ENCODE assay signal across 8 cellular contexts in genomic region chr5:141417494-141418172, GRCh38. TPM values are rescaled to one million over a fixed set of nuclear protein-coding genes. Genes with fewer than 3 reads are reported as not detected.
DNase-seq lines count a peak whose midpoint lies in the region; ATAC-seq and TF ChIP-seq lines count a peak whose summit lies in the region.
"Not testable (repeated sequence)": the region's sequence is repeated elsewhere in the genome, so short reads cannot be mapped to it uniquely, and the experiment has no call there.

TSS of gene PCDHGB7 (plus strand) at chr5:141417677. CDS start at chr5:141417860, 183 bp downstream.

- ATAC-seq in CD4-positive, alpha-beta T cell (ENCODE audit: poor library complexity), result peak; percentile 44
- peak; percentile 36 for ATAC-seq in GM19468 (IDR thresholded peaks at IDR 0.05; ENCODE audit: extremely low read depth, unreplicated experiment)
- peak; percentile 71 for ATAC-seq in HG03378 (IDR thresholded peaks at IDR 0.05; ENCODE audit: unreplicated experiment)

- not testable (repeated sequence) for H3K4me2 ChIP-seq in OCI-LY3 (ENCODE audit: low read length)
- H3K4me2 ChIP-seq in fibroblast of lung (ENCODE audit: extremely low read depth, insufficient read depth, low read length), result peak within 1 kb of the TSS; percentile 60

- H3K36me3 ChIP-seq in OCI-LY3 (replicated peaks; ENCODE audit: low read depth, low read length); fibroblast of lung (ENCODE audit: control insufficient read depth, insufficient read depth, low read length): not testable (repeated sequence)

- peak within 1 kb of the TSS; percentile 41 for H3K27ac Mint-ChIP-seq in CD4-positive, alpha-beta T cell
- not testable (repeated sequence) for H3K27ac Mint-ChIP-seq in activated T-helper 1 cell treated with anti-CD3 and anti-CD28 coated beads, Interleukin-12 subunit alpha, Interleukin-12 subunit beta, Interleukin-2, Interleukin-4 antibody, amounts not matched to agents 30 ng/mL and 10 ng/mL and 1 ng/mL, durations not matched to agents 14 hours and 24 hours and 36 hours

- intact Hi-C loops in CD4-positive, alpha-beta T cell (cut with DNase I, micrococcal nuclease), result loop anchor here in 1 of 2 experiments (5.0 to 10.0 kb wide), 3 partner anchors 35 to 93 kb away; partner anchors contain the start of genes PCDHGA5, PCDHGA7 and TAF7
- intact Hi-C loops in activated T-helper 1 cell treated with anti-CD3 and anti-CD28 coated beads, Interleukin-12 subunit alpha, Interleukin-12 subunit beta, Interleukin-2, Interleukin-4 antibody, amounts not matched to agents 30 ng/mL and 10 ng/mL and 1 ng/mL, durations not matched to agents 14 hours and 24 hours and 36 hours (cut with micrococcal nuclease), result loop anchor here (1.0 to 10.0 kb wide), 5 partner anchors 95 to 573 kb away; partner anchors contain the start of genes PCDH1, PCDHA8 and PCDHA9

- peaks cover 64% of the 10 kb centered on the region for H3K36me3 Mint-ChIP-seq in CD4-positive, alpha-beta T cell (ENCODE audit: low read depth)
- not testable (repeated sequence) for H3K36me3 Mint-ChIP-seq in activated T-helper 1 cell treated with anti-CD3 and anti-CD28 coated beads, Interleukin-12 subunit alpha, Interleukin-12 subunit beta, Interleukin-2, Interleukin-4 antibody, amounts not matched to agents 30 ng/mL and 10 ng/mL and 1 ng/mL, durations not matched to agents 14 hours and 24 hours and 36 hours (ENCODE audit: low read depth)

- TF ChIP-seq CTCF in CD4-positive, alpha-beta T cell (IDR thresholded peaks at IDR 0.05), result peak; percentile 12
- TF ChIP-seq CTCF in OCI-LY3 (IDR thresholded peaks at IDR 0.05; ENCODE audit: low read depth, low read length) (peak; percentile 36), fibroblast of lung (conservative IDR thresholded peaks at IDR 0.05 in 1 of 2, IDR thresholded peaks at IDR 0.05 in 1 of 2; ENCODE audit: low read depth in 1 of 2, low read length in 2 of 2) (peak; percentile 79)

- H3K4me3 ChIP-seq in OCI-LY3 (ENCODE audit: low read length), result not testable (repeated sequence)
- H3K4me3 ChIP-seq in fibroblast of lung (replicated peaks in 1 of 4; ENCODE audit: control extremely low read depth in 1 of 4, insufficient read depth in 1 of 4, low read depth in 3 of 4, low read length in 4 of 4), result peak within 1 kb of the TSS; percentile 32 to 60 (median 50)

- H4K20me1 ChIP-seq in OCI-LY3 (ENCODE audit: insufficient read depth, low read length); fibroblast of lung (ENCODE audit: control insufficient read depth, extremely low read depth, insufficient read depth, low read length): not testable (repeated sequence)

- H3K79me2 ChIP-seq in OCI-LY3 (ENCODE audit: low read length); fibroblast of lung (ENCODE audit: control insufficient read depth, insufficient read depth, low read length): not testable (repeated sequence)

- not testable (repeated sequence) for H3K9ac ChIP-seq in OCI-LY3 (ENCODE audit: low read length)
- peak within 1 kb of the TSS; percentile 20 for H3K9ac ChIP-seq in fibroblast of lung (ENCODE audit: insufficient read depth, low read length)

- POLR2A ChIA-PET in CD4-positive, alpha-beta T cell (lab: Charles Lee), result not testable (repeated sequence)

- peaks cover 91% of the 10 kb centered on the region for H3K27me3 Mint-ChIP-seq in CD4-positive, alpha-beta T cell
- peaks cover 55% of the 10 kb centered on the region for H3K27me3 Mint-ChIP-seq in activated T-helper 1 cell treated with anti-CD3 and anti-CD28 coated beads, Interleukin-12 subunit alpha, Interleukin-12 subunit beta, Interleukin-2, Interleukin-4 antibody, amounts not matched to agents 30 ng/mL and 10 ng/mL and 1 ng/mL, durations not matched to agents 14 hours and 24 hours and 36 hours (ENCODE audit: insufficient read depth)

- not testable (repeated sequence) for H3K4me1 ChIP-seq in OCI-LY3 (ENCODE audit: low read length); fibroblast of lung (ENCODE audit: control insufficient read depth, extremely low read depth, insufficient read depth, low read length)

- H3K27me3 ChIP-seq in CD4-positive, alpha-beta T cell (ENCODE audit: control insufficient read depth, insufficient read depth, low read length), result peaks cover 95% of the 10 kb centered on the region
- not testable (repeated sequence) for H3K27me3 ChIP-seq in OCI-LY3 (ENCODE audit: low read depth, low read length); fibroblast of lung (ENCODE audit: control insufficient read depth, insufficient read depth, low read length)

- peak in 2 of 10 experiments; percentile 17 to 31 for DNase-seq in CD4-positive, alpha-beta T cell
- DNase-seq in activated T-helper 1 cell treated with anti-CD3 and anti-CD28 coated beads, Interleukin-12 subunit alpha, Interleukin-12 subunit beta, Interleukin-2, Interleukin-4 antibody, amounts not matched to agents 30 ng/mL and 10 ng/mL and 1 ng/mL, durations not matched to agents 14 hours and 24 hours and 36 hours (ENCODE audit: low spot score), result peak; percentile 30
- DNase-seq in fibroblast of lung (ENCODE audit: low read depth in 2 of 2) (peak; percentile 73 to 85), mesenteric fat pad (ENCODE audit: low spot score) (peak; percentile 87)
- peak; percentile 48 to 51 for DNase-seq in stimulated activated CD4-positive, alpha-beta T cell treated with anti-CD3 and anti-CD28 coated beads, Interleukin-4, amount 100 ng/mL, for 48 hours (ENCODE audit: low read depth in 2 of 2)

- H3K9me3 ChIP-seq in CD4-positive, alpha-beta T cell (ENCODE audit: control insufficient read depth, low read length), result peaks cover 52% of the 10 kb centered on the region
- not testable (repeated sequence) for H3K9me3 ChIP-seq in OCI-LY3 (ENCODE audit: insufficient read depth, low read length); fibroblast of lung (ENCODE audit: control insufficient read depth, insufficient read depth, low read depth, low read length)

- peaks cover 27% of the 10 kb centered on the region for H3K4me1 Mint-ChIP-seq in CD4-positive, alpha-beta T cell (ENCODE audit: low read depth)
- H3K4me1 Mint-ChIP-seq in activated T-helper 1 cell treated with anti-CD3 and anti-CD28 coated beads, Interleukin-12 subunit alpha, Interleukin-12 subunit beta, Interleukin-2, Interleukin-4 antibody, amounts not matched to agents 30 ng/mL and 10 ng/mL and 1 ng/mL, durations not matched to agents 14 hours and 24 hours and 36 hours (ENCODE audit: low read depth), result peaks cover 21% of the 10 kb centered on the region

- peak within 1 kb of the TSS; percentile 48 for H3K4me3 Mint-ChIP-seq in CD4-positive, alpha-beta T cell
- H3K4me3 Mint-ChIP-seq in activated T-helper 1 cell treated with anti-CD3 and anti-CD28 coated beads, Interleukin-12 subunit alpha, Interleukin-12 subunit beta, Interleukin-2, Interleukin-4 antibody, amounts not matched to agents 30 ng/mL and 10 ng/mL and 1 ng/mL, durations not matched to agents 14 hours and 24 hours and 36 hours, result peak within 1 kb of the TSS; percentile 76

- peaks cover 26% of the 10 kb centered on the region for H3K9me3 Mint-ChIP-seq in CD4-positive, alpha-beta T cell
- peaks cover 37% of the 10 kb centered on the region for H3K9me3 Mint-ChIP-seq in activated T-helper 1 cell treated with anti-CD3 and anti-CD28 coated beads, Interleukin-12 subunit alpha, Interleukin-12 subunit beta, Interleukin-2, Interleukin-4 antibody, amounts not matched to agents 30 ng/mL and 10 ng/mL and 1 ng/mL, durations not matched to agents 14 hours and 24 hours and 36 hours

- H3K27ac ChIP-seq in CD4-positive, alpha-beta T cell (ENCODE audit: low read depth, low read length); OCI-LY3 (ENCODE audit: low read length): not testable (repeated sequence)
- H3K27ac ChIP-seq in fibroblast of lung (ENCODE audit: insufficient read depth, low read length), result peak within 1 kb of the TSS; percentile 6

- CTCF ChIA-PET in CD4-positive, alpha-beta T cell (lab: Charles Lee), result interaction anchor here (0.8 to 1.9 kb wide), 4 partner anchors 10 to 140 kb away, joined by 3 to 5 read pairs (median 4); partner anchors contain the start of gene PCDHGB6

- H2AFZ ChIP-seq in OCI-LY3 (ENCODE audit: low read depth, low read length); fibroblast of lung (ENCODE audit: low read length): not testable (repeated sequence)

RNA-seq across cellular contexts. Expression of gene PCDHGB7, which starts in this region (rescaled TPM):
- total RNA-seq in CD4-positive, alpha-beta T cell, result not detected
- 0.13 TPM in 1 of 2 replicates, not detected in the other for total RNA-seq in activated T-helper 1 cell treated with anti-CD3 and anti-CD28 coated beads, Interleukin-12 subunit alpha, Interleukin-12 subunit beta, Interleukin-2, Interleukin-4 antibody, amounts not matched to agents 30 ng/mL and 10 ng/mL and 1 ng/mL, durations not matched to agents 14 hours and 24 hours and 36 hours
- 13.0 and 13.6 TPM in 2 replicates for total RNA-seq in fibroblast of lung
- polyA plus RNA-seq in fibroblast of lung, result 11.3 and 15.3 TPM in 2 replicates
- 12.0 and 19.2 TPM in 2 replicates for polyA plus RNA-seq in fibroblast of lung (2012)
- 25.3 and 30.8 TPM in 2 replicates for polyA minus RNA-seq in fibroblast of lung (ENCODE audit: low replicate concordance)
- 8.1 TPM for total RNA-seq in mesenteric fat pad

Comparison
In these comparisons a context has a peak if more than half of its experiments do, and no peak if none do; other contexts are left out.
1. Peak in ATAC-seq in CD4-positive, alpha-beta T cell; RNA of the gene not detected or under 1 TPM.
2. Peak in DNase-seq in activated T-helper 1 cell treated with anti-CD3 and anti-CD28 coated beads, Interleukin-12 subunit alpha, Interleukin-12 subunit beta, Interleukin-2, Interleukin-4 antibody, amounts not matched to agents 30 ng/mL and 10 ng/mL and 1 ng/mL, durations not matched to agents 14 hours and 24 hours and 36 hours; RNA of the gene not detected or under 1 TPM.
3. CTCF ChIP-seq: peak in every context shown above with its lines; median percentile 79 in fibroblast of lung; 36 in OCI-LY3; 12 in CD4-positive, alpha-beta T cell.